In the genomic region with DNA sequence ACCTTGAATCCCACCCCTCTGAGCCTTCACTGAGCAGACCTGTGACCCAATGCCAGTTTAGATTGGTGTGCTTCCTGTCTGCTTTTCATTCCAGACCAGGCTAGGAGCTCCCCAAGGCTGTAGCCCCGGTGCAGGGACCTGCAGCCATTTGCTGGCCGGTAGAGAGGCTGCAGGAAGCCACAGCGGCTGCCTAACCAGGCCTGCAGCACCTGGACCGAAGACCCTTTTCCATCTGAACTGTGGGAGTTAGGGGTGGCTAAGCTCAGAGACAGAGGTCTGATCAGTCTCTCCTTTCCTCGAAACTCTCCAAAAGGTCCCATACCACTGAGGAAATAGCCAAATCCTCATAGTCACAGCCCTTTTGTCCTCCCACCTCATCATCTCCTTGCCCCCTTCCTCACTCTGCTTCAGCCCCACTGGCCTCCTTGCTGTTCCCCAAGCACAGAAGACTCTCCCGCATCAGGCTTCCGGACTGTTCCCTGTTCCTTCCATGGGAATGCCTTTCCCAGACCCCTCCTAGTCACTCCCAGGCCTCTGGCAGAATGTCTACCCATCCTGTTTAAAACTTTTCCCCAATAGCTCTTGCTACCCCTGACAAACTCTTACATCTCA, we compare ENCODE assay signal across 8 cellular contexts. TPM values are rescaled to one million over a fixed set of nuclear protein-coding genes. Genes with fewer than 3 reads are reported as not detected.
A peak's percentile ranks its signal among the peaks of the same experiment; 100 is the strongest.
DNase-seq lines count a peak whose midpoint lies in the region; ATAC-seq and TF ChIP-seq lines count a peak whose summit lies in the region.

No MANE protein-coding gene starts in this region.

- in situ Hi-C loops in brain microvascular endothelial cell (cut with HindIII; ENCODE audit: low pct_ligation_motif_present, low sequenced_read_pairs) = no loop called here

- H3K9me3 Mint-ChIP-seq in GM23338 = no peaks in the 10 kb centered on the region
- H3K9me3 Mint-ChIP-seq in activated CD8-positive, alpha-beta T cell treated with anti-CD3 and anti-CD28 coated beads, Interleukin-2, amount 10 ng/mL, durations not matched to agents 7 days and 5 days (ENCODE audit: insufficient read depth) = no peaks in the 10 kb centered on the region

- peak overlapping the region; percentile 91 to 94 (median 92) for H3K9ac ChIP-seq in skeletal muscle tissue (ENCODE audit: low read depth in 1 of 3, low read length in 3 of 3)

- CTCF ChIA-PET in activated CD8-positive, alpha-beta T cell treated with anti-CD3 and anti-CD28 coated beads, Interleukin-2, amount 10 ng/mL, durations not matched to agents 7 days and 5 days (lab: Charles Lee) = interaction anchor here (1.5 to 4.0 kb wide), 2 partner anchors 77 to 86 kb away, joined by 3 to 29 read pairs; partner anchors contain the start of gene TTC22

- peaks cover 10% of the 10 kb centered on the region for H3K4me1 Mint-ChIP-seq in GM23338
- H3K4me1 Mint-ChIP-seq in activated CD8-positive, alpha-beta T cell treated with anti-CD3 and anti-CD28 coated beads, Interleukin-2, amount 10 ng/mL, durations not matched to agents 7 days and 5 days (ENCODE audit: low read depth) = peaks cover 26% of the 10 kb centered on the region

- H3K4me3 Mint-ChIP-seq in GM23338 = peak overlapping the region; percentile 86
- peak overlapping the region; percentile 88 for H3K4me3 Mint-ChIP-seq in activated CD8-positive, alpha-beta T cell treated with anti-CD3 and anti-CD28 coated beads, Interleukin-2, amount 10 ng/mL, durations not matched to agents 7 days and 5 days

- no peaks in the 10 kb centered on the region for H4K20me1 ChIP-seq in GM23338 (replicated peaks; ENCODE audit: insufficient read depth)

- H2AFZ ChIP-seq in GM23338 = peak overlapping the region; percentile 100

- H3K27ac Mint-ChIP-seq in GM23338 = no peak overlapping the region
- H3K27ac Mint-ChIP-seq in activated CD8-positive, alpha-beta T cell treated with anti-CD3 and anti-CD28 coated beads, Interleukin-2, amount 10 ng/mL, durations not matched to agents 7 days and 5 days = peak overlapping the region; percentile 74

- H3K79me2 ChIP-seq in GM23338 (replicated peaks; ENCODE audit: insufficient read depth) = peaks cover 20% of the 10 kb centered on the region

- H3K9me3 ChIP-seq in right atrium auricular region (no peaks in the 10 kb centered on the region), skeletal muscle tissue (ENCODE audit: control insufficient read depth in 3 of 3, low read length in 3 of 3) (no peaks in the 10 kb centered on the region)

- DNase-seq in GM23338 (ENCODE audit: low spot score) = no peak
- no peak for DNase-seq in activated CD8-positive, alpha-beta T cell treated with anti-CD3 and anti-CD28 coated beads, Interleukin-2, amount 10 ng/mL, durations not matched to agents 7 days and 5 days
- DNase-seq in right atrium auricular region (ENCODE audit: low spot score) = peak; percentile 44
- no peak for DNase-seq in putamen (ENCODE audit: low spot score)
- no peak for DNase-seq in NCI-H2227 (lab: John Stamatoyannopoulos, UW; ENCODE audit: unreplicated experiment)
- no peak for DNase-seq in effector CD4-positive, alpha-beta T cell
- DNase-seq in brain microvascular endothelial cell = no peak

- H3K9me2 ChIP-seq in GM23338 (ENCODE audit: insufficient read depth) = no peaks in the 10 kb centered on the region

- H3K4me3 ChIP-seq in GM23338 (peak overlapping the region; percentile 86), right atrium auricular region (peak overlapping the region; percentile 76 to 90), skeletal muscle tissue (ENCODE audit: low read length in 3 of 3) (peak overlapping the region; percentile 64 to 99 (median 91)), brain microvascular endothelial cell (ENCODE audit: low read depth, low read length) (no peak overlapping the region)

- peaks cover 16% of the 10 kb centered on the region for H3K36me3 Mint-ChIP-seq in GM23338 (ENCODE audit: low read depth)
- H3K36me3 Mint-ChIP-seq in activated CD8-positive, alpha-beta T cell treated with anti-CD3 and anti-CD28 coated beads, Interleukin-2, amount 10 ng/mL, durations not matched to agents 7 days and 5 days (ENCODE audit: low read depth) = peaks cover 13% of the 10 kb centered on the region

- H3K27ac ChIP-seq in GM23338 (ENCODE audit: low read depth) (no peak overlapping the region), right atrium auricular region (peak overlapping the region; percentile 67 to 79), skeletal muscle tissue (ENCODE audit: low read depth, low read length) (peak overlapping the region; percentile 84), brain microvascular endothelial cell (no peak overlapping the region)

- TF ChIP-seq CTCF in GM23338 (conservative IDR thresholded peaks at IDR 0.05; ENCODE audit: low read depth in 2 of 2) (no peak), right atrium auricular region (IDR thresholded peaks at IDR 0.05) (no peak), brain microvascular endothelial cell (IDR thresholded peaks at IDR 0.05; ENCODE audit: low read depth, low read length, missing control alignments) (no peak)

- H3K4me2 ChIP-seq in GM23338 = peak overlapping the region; percentile 85

- POLR2A ChIA-PET in activated CD8-positive, alpha-beta T cell treated with anti-CD3 and anti-CD28 coated beads, Interleukin-2, amount 10 ng/mL, durations not matched to agents 7 days and 5 days (lab: Charles Lee) = interaction anchor here (0.9 to 2.1 kb wide), 3 partner anchors 11 to 87 kb away, joined by 3 to 6 read pairs (median 6); no protein-coding TSS in a partner anchor

- H3F3A ChIP-seq in GM23338 (replicated peaks; ENCODE audit: low read depth) = no peaks in the 10 kb centered on the region

- H3K4me1 ChIP-seq in GM23338 (ENCODE audit: insufficient read depth) (peaks cover 10% of the 10 kb centered on the region), right atrium auricular region (peaks cover 0 to 16% of the 10 kb centered on the region in 2 donors), skeletal muscle tissue (ENCODE audit: control insufficient read depth in 3 of 3, insufficient read depth in 3 of 3, low read length in 3 of 3) (peaks cover 16 to 19% (median 16%) of the 10 kb centered on the region in 3 donors)

- peaks cover 3% of the 10 kb centered on the region; the same call in 1 of the 2 replicates for H3K36me3 ChIP-seq in GM23338 (ENCODE audit: insufficient read depth)
- H3K36me3 ChIP-seq in right atrium auricular region = peaks cover 17% of the 10 kb centered on the region
- peaks cover 10 to 25% (median 13%) of the 10 kb centered on the region in 3 donors for H3K36me3 ChIP-seq in skeletal muscle tissue (ENCODE audit: control insufficient read depth in 3 of 3, insufficient read depth in 3 of 3, low read length in 3 of 3)
- peaks cover 11% of the 10 kb centered on the region for H3K36me3 ChIP-seq in brain microvascular endothelial cell (replicated peaks)

- peaks cover 10% of the 10 kb centered on the region for H3K27me3 Mint-ChIP-seq in GM23338 (ENCODE audit: insufficient read depth, low read depth, poor library complexity)
- no peaks in the 10 kb centered on the region for H3K27me3 Mint-ChIP-seq in activated CD8-positive, alpha-beta T cell treated with anti-CD3 and anti-CD28 coated beads, Interleukin-2, amount 10 ng/mL, durations not matched to agents 7 days and 5 days (ENCODE audit: low read depth)

- ATAC-seq in GM23338 = peak; percentile 6
- no peak for ATAC-seq in activated CD8-positive, alpha-beta T cell treated with anti-CD3 and anti-CD28 coated beads, Interleukin-2, amount 10 ng/mL, durations not matched to agents 7 days and 5 days

- no peaks in the 10 kb centered on the region for H3K27me3 ChIP-seq in GM23338 (ENCODE audit: insufficient read depth)
- H3K27me3 ChIP-seq in right atrium auricular region = no peaks in the 10 kb centered on the region
- no peaks in the 10 kb centered on the region for H3K27me3 ChIP-seq in skeletal muscle tissue (ENCODE audit: control insufficient read depth in 3 of 3, insufficient read depth in 3 of 3, low read length in 3 of 3)
- H3K27me3 ChIP-seq in brain microvascular endothelial cell (replicated peaks) = no peaks in the 10 kb centered on the region

TF ChIP-seq in GM23338, 12 proteins besides CTCF, POLR2A, EP300 and RAD21 (continues in another document):
- no peak for TF ChIP-seq POLR2AphosphoS5 (IDR thresholded peaks at IDR 0.05; ENCODE audit: low read depth)
- no peak for TF ChIP-seq NANOG (IDR thresholded peaks at IDR 0.05; ENCODE audit: borderline replicate concordance)

RNA-seq across cellular contexts. Expression of gene TTC4, which starts 0.7 kb away (rescaled TPM):
- total RNA-seq in GM23338 (2014; rRNA removed; shearing (Covaris generic)) = 25.8 and 33.6 TPM in 2 replicates
- 24.8 and 25.1 TPM in 2 replicates for polyA plus RNA-seq in GM23338 (2016; fragmentation: Nextera tagmentation; extraction: Ambion mirVana)
- total RNA-seq in activated CD8-positive, alpha-beta T cell treated with anti-CD3 and anti-CD28 coated beads, Interleukin-2, amount 10 ng/mL, durations not matched to agents 7 days and 5 days = 10 to 100 TPM; 18.8 to 21.6 TPM
- total RNA-seq in right atrium auricular region (10 to 100 TPM in 1 of 2 donors, 1 to 10 TPM in 1; 9.8 to 10.3 TPM), skeletal muscle tissue (18.8 TPM)

RNA-seq across cellular contexts. Expression of gene PARS2, which starts 49.3 kb away (rescaled TPM):
- 13.6 and 14.8 TPM in 2 replicates for total RNA-seq in GM23338 (2014; rRNA removed; shearing (Covaris generic))
- 5.9 and 6.5 TPM in 2 replicates for polyA plus RNA-seq in GM23338 (2016; fragmentation: Nextera tagmentation; extraction: Ambion mirVana)
- total RNA-seq in activated CD8-positive, alpha-beta T cell treated with anti-CD3 and anti-CD28 coated beads, Interleukin-2, amount 10 ng/mL, durations not matched to agents 7 days and 5 days = 1 to 10 TPM; 4.2 TPM
- 1 to 10 TPM; 3.9 to 4.0 TPM for total RNA-seq in right atrium auricular region
- 5.2 TPM for total RNA-seq in skeletal muscle tissue

Comparison
In these comparisons a context has a peak if more than half of its experiments do, and no peak if none do; other contexts are left out.
1. H3K27ac ChIP-seq: peak in right atrium auricular region (2 of 2) and skeletal muscle tissue (single experiment); none in GM23338 (single experiment) and brain microvascular endothelial cell (single experiment).